ENCODE assay signal across 20 cellular contexts in genomic region chr6:599946-600448, GRCh38. TPM values are rescaled to one million over a fixed set of nuclear protein-coding genes. Genes with fewer than 3 reads are reported as not detected.
DNase-seq lines count a peak whose midpoint lies in the region; ATAC-seq and TF ChIP-seq lines count a peak whose summit lies in the region.
"Had no signal": no experiment of that assay in that cellular context is flagged by ENCODE, and none has a peak within 500 bp of the region (broad histone marks: within the 10 kb centered on the region; RNA-seq: fewer than 3 reads in every experiment).

No MANE protein-coding gene starts in this region.

- no peak overlapping the region for H3K4me3 Mint-ChIP-seq in GM23338
- no peak overlapping the region for H3K4me3 Mint-ChIP-seq in activated T-cell treated with anti-CD3 and anti-CD28 coated beads, Interleukin-2, amount 50 U/mL, for 72 hours
- H3K4me3 Mint-ChIP-seq: B cell; CD4-positive, CD25-positive, alpha-beta regulatory T cell; CD8-positive, alpha-beta T cell; H9; HFFc6 had no signal

- TF ChIP-seq CTCF in GM23338 (conservative IDR thresholded peaks at IDR 0.05; ENCODE audit: low read depth in 2 of 2): no peak
- no peak for TF ChIP-seq CTCF in fibroblast of villous mesenchyme (IDR thresholded peaks at IDR 0.05; ENCODE audit: insufficient read depth, low read depth, low read length)
- no peak for TF ChIP-seq CTCF in sigmoid colon (IDR thresholded peaks at IDR 0.05)
- no peak for TF ChIP-seq CTCF in GM13976 (IDR thresholded peaks at IDR 0.05; ENCODE audit: borderline replicate concordance, control extremely low read depth, extremely low read depth, insufficient read depth, missing control alignments)

- no peak overlapping the region for H3K27ac Mint-ChIP-seq in GM23338
- H3K27ac Mint-ChIP-seq in activated T-cell treated with anti-CD3 and anti-CD28 coated beads, Interleukin-2, amount 50 U/mL, for 72 hours: no peak overlapping the region
- H3K27ac Mint-ChIP-seq: B cell; CD4-positive, CD25-positive, alpha-beta regulatory T cell; CD8-positive, alpha-beta T cell; HFFc6 had no signal

- no peaks in the 10 kb centered on the region for H3F3A ChIP-seq in GM23338 (replicated peaks; ENCODE audit: low read depth)

- no peak for TF ChIP-seq EP300 in sigmoid colon (IDR thresholded peaks at IDR 0.05)

- H3K9me3 Mint-ChIP-seq in GM23338: no peaks in the 10 kb centered on the region
- no peaks in the 10 kb centered on the region for H3K9me3 Mint-ChIP-seq in activated T-cell treated with anti-CD3 and anti-CD28 coated beads, Interleukin-2, amount 50 U/mL, for 72 hours
- H3K9me3 Mint-ChIP-seq: CD4-positive, CD25-positive, alpha-beta regulatory T cell; CD8-positive, alpha-beta T cell; H9; HFFc6 had no signal

- H3K4me1 ChIP-seq in GM23338 (ENCODE audit: insufficient read depth) (peaks cover 13% of the 10 kb centered on the region), sigmoid colon (no peaks in the 10 kb centered on the region)
- H3K4me1 ChIP-seq: BLaER1, Caco-2 had no signal

- peaks cover 15% of the 10 kb centered on the region for H3K36me3 Mint-ChIP-seq in GM23338 (ENCODE audit: low read depth)
- peaks cover 0 to 4% of the 10 kb centered on the region in 2 donors for H3K36me3 Mint-ChIP-seq in activated T-cell treated with anti-CD3 and anti-CD28 coated beads, Interleukin-2, amount 50 U/mL, for 72 hours (ENCODE audit: insufficient read depth in 2 of 2)

- H3K4me2 ChIP-seq in GM23338: 0 out of 2 replicates have a peak overlapping the region, but pooled peaks have one; percentile 7
- H3K4me2 ChIP-seq: BLaER1 had no signal

- H4K20me1 ChIP-seq in GM23338 (replicated peaks; ENCODE audit: insufficient read depth): peaks cover 8% of the 10 kb centered on the region; the same call in 1 of the 2 replicates
- H4K20me1 ChIP-seq: BLaER1 had no signal

- intact Hi-C loops in sigmoid colon (cut with DNase I): no loop called here

- DNase-seq in GM23338 (ENCODE audit: low spot score) (no peak), SK-N-MC (ENCODE audit: low read depth, low spot score) (no peak), fibroblast of villous mesenchyme (ENCODE audit: low read depth) (peak; percentile 3), sigmoid colon (no peak), NCI-H1105 treated with DMSO at 0.1 percent for 48 hours (lab: John Stamatoyannopoulos, UW) (no peak), GM13976 (ENCODE audit: low spot score) (no peak)
- DNase-seq in activated T-cell treated with anti-CD3 and anti-CD28 coated beads, Interleukin-2, amount 50 U/mL, for 72 hours: no peak
- DNase-seq: Caco-2; CD4-positive, CD25-positive, alpha-beta regulatory T cell; CD8-positive, alpha-beta T cell; DMS153; DND-41; GM23248; H9; HFFc6 had no signal

- no peaks in the 10 kb centered on the region for H3K9me2 ChIP-seq in GM23338 (ENCODE audit: insufficient read depth)

- TF ChIP-seq POLR2A in sigmoid colon (IDR thresholded peaks at IDR 0.05): no peak

- ATAC-seq in GM23338: no peak
- no peak for ATAC-seq in activated T-cell treated with anti-CD3 and anti-CD28 coated beads, Interleukin-2, amount 50 U/mL, for 72 hours (replicated peaks in 1 of 2)
- ATAC-seq: CD8-positive, alpha-beta T cell; HCT116 had no signal

- H3K27me3 ChIP-seq in GM23338 (ENCODE audit: insufficient read depth): no peaks in the 10 kb centered on the region
- no peaks in the 10 kb centered on the region for H3K27me3 ChIP-seq in sigmoid colon
- H3K27me3 ChIP-seq: BLaER1 had no signal

- H3K27me3 Mint-ChIP-seq in GM23338 (ENCODE audit: insufficient read depth, low read depth, poor library complexity): no peaks in the 10 kb centered on the region
- no peaks in the 10 kb centered on the region for H3K27me3 Mint-ChIP-seq in activated T-cell treated with anti-CD3 and anti-CD28 coated beads, Interleukin-2, amount 50 U/mL, for 72 hours (ENCODE audit: low read depth)
- H3K27me3 Mint-ChIP-seq: B cell; CD4-positive, CD25-positive, alpha-beta regulatory T cell had no signal

- H3K79me2 ChIP-seq in GM23338 (replicated peaks; ENCODE audit: insufficient read depth): peaks cover 6% of the 10 kb centered on the region; the same call in 1 of the 2 replicates

- no peaks in the 10 kb centered on the region for H3K9me3 ChIP-seq in SK-N-MC (ENCODE audit: low read depth, low read length)
- no peaks in the 10 kb centered on the region for H3K9me3 ChIP-seq in sigmoid colon
- H3K9me3 ChIP-seq: BLaER1, Caco-2 had no signal

- H3K27ac ChIP-seq in GM23338 (ENCODE audit: low read depth): no peak overlapping the region
- H3K27ac ChIP-seq in SK-N-MC: no peak overlapping the region
- H3K27ac ChIP-seq in sigmoid colon: peak overlapping the region in 3 of 4 donors; percentile 17 to 59 (median 49)
- H3K27ac ChIP-seq: 22Rv1, BLaER1, C4-2B, GM23248 had no signal

- peak overlapping the region; percentile 17 for H3K9ac ChIP-seq in SK-N-MC (ENCODE audit: insufficient read length)
- H3K9ac ChIP-seq: BLaER1, GM23248 had no signal

- H3K4me1 Mint-ChIP-seq in GM23338: peaks cover 10% of the 10 kb centered on the region; the same call in 2 of the 3 replicates
- H3K4me1 Mint-ChIP-seq in activated T-cell treated with anti-CD3 and anti-CD28 coated beads, Interleukin-2, amount 50 U/mL, for 72 hours (ENCODE audit: low read depth): no peaks in the 10 kb centered on the region

- no peak overlapping the region for H2AFZ ChIP-seq in GM23338
- H2AFZ ChIP-seq: GM23248 had no signal

- H3K4me3 ChIP-seq in GM23338 (no peak overlapping the region), SK-N-MC (no peak overlapping the region), fibroblast of villous mesenchyme (ENCODE audit: low read depth, low read length) (no peak overlapping the region), sigmoid colon (no peak overlapping the region)
- H3K4me3 ChIP-seq: BLaER1, GM23248 had no signal

- in situ Hi-C loops in GM13976 (cut with MboI; ENCODE audit: low sequenced_read_pairs, unreplicated experiment): loop anchor here (10.0 to 25.0 kb wide), 3 partner anchors 195 to 787 kb away; partner anchors contain the start of gene FOXF2

- H3K36me3 ChIP-seq in GM23338 (ENCODE audit: insufficient read depth) (no peaks in the 10 kb centered on the region), SK-N-MC (ENCODE audit: insufficient read depth, low read length) (0 out of 2 replicates have a peak, but pooled peaks cover 2% of the 10 kb centered on the region), sigmoid colon (peaks cover 0 to 30% (median 0%) of the 10 kb centered on the region in 4 donors)

- 84 to 91% methylated on average over 3 of the region's 3 CpGs for WGBS in sigmoid colon, 2 donors

TF ChIP-seq in GM23338, 12 proteins besides CTCF, POLR2A, EP300 and RAD21 (continues in another document):
- TF ChIP-seq JUNB (IDR thresholded peaks at IDR 0.05; ENCODE audit: unreplicated experiment) (no peak), POLR2AphosphoS5 (IDR thresholded peaks at IDR 0.05; ENCODE audit: low read depth) (no peak), ZNF114 (CRISPR knock-in tag; IDR thresholded peaks at IDR 0.05) (no peak), ETS1 (IDR thresholded peaks at IDR 0.05) (no peak), EZH2phosphoT487 (IDR thresholded peaks at IDR 0.05; ENCODE audit: unreplicated experiment) (no peak), STAT1 (IDR thresholded peaks at IDR 0.05; ENCODE audit: unreplicated experiment) (no peak), REST (IDR thresholded peaks at IDR 0.05; ENCODE audit: unreplicated experiment) (no peak), EZH2 (IDR thresholded peaks at IDR 0.05; ENCODE audit: low read depth, unreplicated experiment) (no peak), ZNF331 (CRISPR knock-in tag; IDR thresholded peaks at IDR 0.05; ENCODE audit: low read depth) (no peak), CREB1 (CRISPR knock-in tag; IDR thresholded peaks at IDR 0.05; ENCODE audit: low read depth) (no peak)

RNA-seq across cellular contexts. Expression of gene HUS1B, which starts 56.9 kb away (rescaled TPM):
- total RNA-seq in GM23338 (2014; rRNA removed; shearing (Covaris generic)): 3.9 and 7.0 TPM in 2 replicates
- 0.94 and 1.3 TPM in 2 replicates for polyA plus RNA-seq in GM23338 (2016; fragmentation: Nextera tagmentation; extraction: Ambion mirVana)
- 0.86 and 1.9 TPM in 2 replicates for total RNA-seq in fibroblast of villous mesenchyme
- 1 to 10 TPM in 2 of 4 donors, under 1 TPM in 2; 0.68 to 3.6 (median 1.2) TPM for total RNA-seq in sigmoid colon
- under 1 TPM in 1 of 3 donors, not detected in 2; 0.36 TPM for polyA plus RNA-seq in sigmoid colon
- under 1 TPM; 0.79 to 0.89 TPM for total RNA-seq in activated T-cell treated with anti-CD3 and anti-CD28 coated beads, Interleukin-2, amount 50 U/mL, for 72 hours
- polyA plus RNA-seq: GM23248 had no signal

Comparison
In these comparisons a context has a peak if more than half of its experiments do, and no peak if none do; other contexts are left out.
1. H3K27ac ChIP-seq: peak in sigmoid colon (3 of 4); none in GM23338 (single experiment) and SK-N-MC (single experiment).